18 cellular contexts compared by ENCODE assay signal in genomic region chr2:86062043-86062442, GRCh38. TPM values are rescaled to one million over a fixed set of nuclear protein-coding genes. Genes with fewer than 3 reads are reported as not detected.
DNase-seq lines count a peak whose midpoint lies in the region; ATAC-seq, FAIRE-seq and TF ChIP-seq lines count a peak whose summit lies in the region.
"Had no signal": no experiment of that assay in that cellular context is flagged by ENCODE, and none has a peak within 500 bp of the region (broad histone marks: within the 10 kb centered on the region; RNA-seq: fewer than 3 reads in every experiment).

No MANE protein-coding gene starts in this region.

- CTCF ChIA-PET in A549 (lab: Yijun Ruan, JAX), result interaction anchor here (1.0 to 3.1 kb wide), 3 partner anchors 8 to 333 kb away, joined by 3 to 29 read pairs (median 3); no protein-coding TSS in a partner anchor

- no peaks in the 10 kb centered on the region for H3K27me3 Mint-ChIP-seq in endothelial cell (ENCODE audit: unreplicated experiment)
- H3K27me3 Mint-ChIP-seq in stimulated activated memory B cell treated with anti-CD40 and anti-IgM and Interleukin-4, amounts not matched to agents 10 μg/mL and 1 μg/mL and 100 μg/mL, for 72 hours, result no peaks in the 10 kb centered on the region
- H3K27me3 Mint-ChIP-seq: naive thymus-derived CD8-positive, alpha-beta T cell had no signal

- 0 out of 5 replicates have a peak, but pooled peaks of 1 of the 2 experiments have one; percentile 26 for TF ChIP-seq RAD21 in A549 (conservative IDR thresholded peaks at IDR 0.05 in 1 of 2, IDR thresholded peaks at IDR 0.05 in 1 of 2)

- TF ChIP-seq CTCF in A549 (IDR thresholded peaks at IDR 0.05), result no peak
- TF ChIP-seq CTCF in choroid plexus epithelial cell (conservative IDR thresholded peaks at IDR 0.05; ENCODE audit: low read depth, low read length), result no peak
- no peak for TF ChIP-seq CTCF in lower lobe of right lung (IDR thresholded peaks at IDR 0.05)
- no peak for TF ChIP-seq CTCF in endothelial cell (IDR thresholded peaks at IDR 0.05; ENCODE audit: unreplicated experiment)

- 0 out of 5 replicates have a peak, but pooled peaks of 1 of the 2 experiments have one; percentile 28 for TF ChIP-seq EP300 in A549 (IDR thresholded peaks at IDR 0.05)

- intact Hi-C loops in lower lobe of right lung (cut with DNase I), result no loop called here

- no peak for TF ChIP-seq POLR2A in A549 (IDR thresholded peaks at IDR 0.05; ENCODE audit: low read length)

- FAIRE-seq in A549 (lab: Jason Lieb, UNC) (peak; percentile 85), HTR-8/SVneo (lab: Jason Lieb, UNC) (no peak)
- FAIRE-seq: endometrium had no signal

- H3K4me3 ChIP-seq in A549 (no peak overlapping the region), choroid plexus epithelial cell (ENCODE audit: low read depth, low read length) (no peak overlapping the region), lower lobe of right lung (no peak overlapping the region)
- H3K4me3 ChIP-seq: spleen, upper lobe of left lung had no signal

- peak overlapping the region; percentile 59 for H3K4me2 ChIP-seq in A549

- H3K27ac Mint-ChIP-seq in endothelial cell (ENCODE audit: unreplicated experiment), result no peak overlapping the region
- H3K27ac Mint-ChIP-seq in stimulated activated memory B cell treated with anti-CD40 and anti-IgM and Interleukin-4, amounts not matched to agents 10 μg/mL and 1 μg/mL and 100 μg/mL, for 72 hours, result no peak overlapping the region
- H3K27ac Mint-ChIP-seq: WTC11 had no signal

- H3K36me3 Mint-ChIP-seq in endothelial cell (ENCODE audit: low read depth, unreplicated experiment), result peaks cover 37% of the 10 kb centered on the region
- peaks cover 81% of the 10 kb centered on the region for H3K36me3 Mint-ChIP-seq in stimulated activated memory B cell treated with anti-CD40 and anti-IgM and Interleukin-4, amounts not matched to agents 10 μg/mL and 1 μg/mL and 100 μg/mL, for 72 hours

- peaks cover 31% of the 10 kb centered on the region for H3K4me1 ChIP-seq in A549
- peaks cover 11% of the 10 kb centered on the region for H3K4me1 ChIP-seq in lower lobe of right lung

- peaks cover 35% of the 10 kb centered on the region for H3K36me3 ChIP-seq in lower lobe of right lung

- no peaks in the 10 kb centered on the region for H3K4me1 Mint-ChIP-seq in endothelial cell (ENCODE audit: unreplicated experiment)
- H3K4me1 Mint-ChIP-seq in stimulated activated memory B cell treated with anti-CD40 and anti-IgM and Interleukin-4, amounts not matched to agents 10 μg/mL and 1 μg/mL and 100 μg/mL, for 72 hours, result peaks cover 10% of the 10 kb centered on the region
- H3K4me1 Mint-ChIP-seq: WTC11 had no signal

- DNase-seq in A549 (ENCODE audit: low read depth in 1 of 2, low spot score in 1 of 2) (peak; percentile 21 to 65), HTR-8/SVneo (ENCODE audit: insufficient read length, low spot score) (peak; percentile 53), choroid plexus epithelial cell (ENCODE audit: low read depth) (peak; percentile 87), lower lobe of right lung (no peak), endothelial cell (ENCODE audit: low spot score) (no peak), NCI-H128 (lab: John Stamatoyannopoulos, UW; ENCODE audit: unreplicated experiment) (no peak)
- DNase-seq: activated T-cell treated with anti-CD3 and anti-CD28 coated beads, Interleukin-2, amount 50 U/mL, for 4 hours; anterior cingulate cortex; DND-41; naive thymus-derived CD8-positive, alpha-beta T cell; NCI-H1694; SIG-M5; spleen; upper lobe of left lung had no signal

- H3K4me3 Mint-ChIP-seq in endothelial cell (ENCODE audit: unreplicated experiment), result no peak overlapping the region
- no peak overlapping the region for H3K4me3 Mint-ChIP-seq in stimulated activated memory B cell treated with anti-CD40 and anti-IgM and Interleukin-4, amounts not matched to agents 10 μg/mL and 1 μg/mL and 100 μg/mL, for 72 hours
- H3K4me3 Mint-ChIP-seq: activated T-cell treated with anti-CD3 and anti-CD28 coated beads, Interleukin-2, amount 50 U/mL, for 4 hours; naive thymus-derived CD8-positive, alpha-beta T cell; WTC11 had no signal

- 7% methylated on average over 2 of the region's 2 CpGs for WGBS in A549 (ENCODE audit: missing lambda C conversion rate)

- POLR2A ChIA-PET in A549 (lab: Yijun Ruan, JAX), result no interaction called here

- H3K9me3 ChIP-seq in A549 (peaks cover 12% of the 10 kb centered on the region), lower lobe of right lung (no peaks in the 10 kb centered on the region)
- H3K9me3 ChIP-seq: upper lobe of left lung had no signal

- no peaks in the 10 kb centered on the region for H3K27me3 ChIP-seq in lower lobe of right lung (ENCODE audit: low read depth)
- H3K27me3 ChIP-seq: spleen, upper lobe of left lung had no signal

- H3K9me3 Mint-ChIP-seq in endothelial cell (ENCODE audit: unreplicated experiment), result no peaks in the 10 kb centered on the region
- H3K9me3 Mint-ChIP-seq in stimulated activated memory B cell treated with anti-CD40 and anti-IgM and Interleukin-4, amounts not matched to agents 10 μg/mL and 1 μg/mL and 100 μg/mL, for 72 hours, result peaks cover 7% of the 10 kb centered on the region
- H3K9me3 Mint-ChIP-seq: WTC11 had no signal

- ATAC-seq in A549 (peak; percentile 78 to 86; a peak in 5 of 6 replicates), lower lobe of right lung (peak in 1 of 2 donors; percentile 40), GM21825 (IDR thresholded peaks at IDR 0.05; ENCODE audit: unreplicated experiment) (no peak)
- ATAC-seq in stimulated activated memory B cell treated with anti-CD40 and anti-IgM and Interleukin-4, amounts not matched to agents 10 μg/mL and 1 μg/mL and 100 μg/mL, for 72 hours, result no peak
- ATAC-seq: activated T-cell treated with anti-CD3 and anti-CD28 coated beads, Interleukin-2, amount 50 U/mL, for 4 hours; naive thymus-derived CD8-positive, alpha-beta T cell; WTC11 had no signal

- H3K27ac ChIP-seq in A549 (peak overlapping the region; percentile 67 to 80), lower lobe of right lung (peak overlapping the region; percentile 14)
- H3K27ac ChIP-seq: spleen had no signal

TF ChIP-seq in A549, 52 proteins besides CTCF, POLR2A, EP300 and RAD21:
- TF ChIP-seq GATA3 (IDR thresholded peaks at IDR 0.05; ENCODE audit: borderline replicate concordance), result peak; percentile 51; the same call in 1 of the 2 replicates
- peak; percentile 62 for TF ChIP-seq JUNB (IDR thresholded peaks at IDR 0.05)
- no peak for TF ChIP-seq CBX8 (IDR thresholded peaks at IDR 0.05)
- TF ChIP-seq CEBPB (IDR thresholded peaks at IDR 0.05), result peak in 1 of 2 experiments; percentile 80; a peak in 3 of 4 replicates
- TF ChIP-seq FOSL2 (IDR thresholded peaks at IDR 0.05), result 0 out of 2 replicates have a peak, but pooled peaks have one; percentile 17
- peak; percentile 61 for TF ChIP-seq FOSL2 (CRISPR knock-in tag; IDR thresholded peaks at IDR 0.05)
- TF ChIP-seq POLR2AphosphoS2 (conservative IDR thresholded peaks at IDR 0.05; ENCODE audit: low read length), result no peak
- TF ChIP-seq SMC3 (IDR thresholded peaks at IDR 0.05), result 0 out of 3 replicates have a peak, but pooled peaks have one; percentile 22
- TF ChIP-seq, protein P1, sequence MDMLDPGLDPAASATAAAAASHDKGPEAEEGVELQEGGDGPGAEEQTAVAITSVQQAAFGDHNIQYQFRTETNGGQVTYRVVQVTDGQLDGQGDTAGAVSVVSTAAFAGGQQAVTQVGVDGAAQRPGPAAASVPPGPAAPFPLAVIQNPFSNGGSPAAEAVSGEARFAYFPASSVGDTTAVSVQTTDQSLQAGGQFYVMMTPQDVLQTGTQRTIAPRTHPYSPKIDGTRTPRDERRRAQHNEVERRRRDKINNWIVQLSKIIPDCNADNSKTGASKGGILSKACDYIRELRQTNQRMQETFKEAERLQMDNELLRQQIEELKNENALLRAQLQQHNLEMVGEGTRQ (IDR thresholded peaks at IDR 0.05), result no peak

RNA-seq across cellular contexts. Expression of gene POLR1A, which starts 43.6 kb away (rescaled TPM):
- 22.8 and 29.4 TPM in 2 replicates for polyA plus RNA-seq in A549 (2011; rRNA removed)
- 10.2 and 12.6 TPM in 2 replicates for polyA plus RNA-seq in A549 (2012; cell fraction: cytosol; rRNA removed)
- 32.7 and 33.8 TPM in 2 replicates for polyA plus RNA-seq in A549 (2012; cell fraction: nucleus; rRNA removed)
- 51.1 to 55.7 TPM (median 52.6 TPM) in 3 replicates for polyA plus RNA-seq in A549 (2017; fragmentation: RNase III; extraction: RNeasy Plus Mini Kit Qiagen cat#74134 plus additional on column Dnase treatment)
- 43.3 and 52.7 TPM in 2 replicates for polyA minus RNA-seq in A549 (2011; rRNA and poly(A)+ RNA removed)
- 22.2 TPM for total RNA-seq in lower lobe of right lung
- total RNA-seq in endothelial cell (ENCODE audit: unreplicated experiment), result 30.4 TPM

RNA-seq across cellular contexts. Expression of gene PTCD3, which starts 44.0 kb away (rescaled TPM):
- polyA plus RNA-seq in A549 (2011; rRNA removed) (175 and 260 TPM in 2 replicates), A549 (2017; fragmentation: RNase III; extraction: RNeasy Plus Mini Kit Qiagen cat#74134 plus additional on column Dnase treatment) (181 to 226 TPM (median 200 TPM) in 3 replicates)
- 32.2 and 33.2 TPM in 2 replicates for polyA plus RNA-seq in A549 (2012; cell fraction: cytosol; rRNA removed)
- 69.0 and 96.0 TPM in 2 replicates for polyA plus RNA-seq in A549 (2012; cell fraction: nucleus; rRNA removed)
- 114 and 141 TPM in 2 replicates for polyA minus RNA-seq in A549 (2011; rRNA and poly(A)+ RNA removed)
- total RNA-seq in lower lobe of right lung (73.3 TPM), endothelial cell (ENCODE audit: unreplicated experiment) (80.9 TPM)

Comparison
In these comparisons a context has a peak if more than half of its experiments do, and no peak if none do; other contexts are left out.
1. ATAC-seq: peak in A549 (2 of 2); none in stimulated activated memory B cell treated with anti-CD40 and anti-IgM and Interleukin-4, amounts not matched to agents 10 μg/mL and 1 μg/mL and 100 μg/mL, for 72 hours (single experiment) and GM21825 (single experiment).
2. DNase-seq: peak in A549 (2 of 2), HTR-8/SVneo (single experiment) and choroid plexus epithelial cell (single experiment); none in lower lobe of right lung (single experiment), endothelial cell (single experiment) and NCI-H128 (single experiment).